Comparison of ENCODE assay signal across 12 cellular contexts in genomic region chr10:116608683-116609594, GRCh38. TPM values are rescaled to one million over a fixed set of nuclear protein-coding genes. Genes with fewer than 3 reads are reported as not detected.
DNase-seq lines count a peak whose midpoint lies in the region; ATAC-seq and TF ChIP-seq lines count a peak whose summit lies in the region.
"Had no signal": no experiment of that assay in that cellular context is flagged by ENCODE, and none has a peak within 500 bp of the region (broad histone marks: within the 10 kb centered on the region; RNA-seq: fewer than 3 reads in every experiment).

No MANE protein-coding gene starts in this region.

- H3K4ac ChIP-seq in mesendoderm (ENCODE audit: low read depth, low read length) = no peak overlapping the region

- H2BK120ac ChIP-seq in mesendoderm (ENCODE audit: low read depth, low read length) = no peak overlapping the region

- H3K79me1 ChIP-seq in mesendoderm (ENCODE audit: low read length) = no peaks in the 10 kb centered on the region

- H4K8ac ChIP-seq in mesendoderm (ENCODE audit: low read depth, low read length) = no peak overlapping the region

- H3K56ac ChIP-seq in mesendoderm (ENCODE audit: low read length) = peak overlapping the region; percentile 56

- H3K23ac ChIP-seq in mesendoderm (ENCODE audit: low read length) = no peak overlapping the region

- H3K36me3 Mint-ChIP-seq in type B pancreatic cell = no peaks in the 10 kb centered on the region
- H3K36me3 Mint-ChIP-seq: natural killer cell had no signal

- no peak overlapping the region for H2BK15ac ChIP-seq in mesendoderm (replicated peaks; ENCODE audit: low read depth)

- peaks cover 3% of the 10 kb centered on the region for H3K9me3 Mint-ChIP-seq in type B pancreatic cell

- peak overlapping the region; percentile 48 for H3K4me2 ChIP-seq in mesendoderm (ENCODE audit: low read length)

- H3K4me1 Mint-ChIP-seq in type B pancreatic cell (ENCODE audit: unreplicated experiment) = no peaks in the 10 kb centered on the region
- H3K4me1 Mint-ChIP-seq: natural killer cell had no signal

- WGBS in mesendoderm (ENCODE audit: extremely low coverage, insufficient coverage, low lambda C conversion rate) = no CpG with 5 or more reads among the region's 41 CpGs

- H3K4me1 ChIP-seq in mesendoderm (ENCODE audit: control insufficient read depth, low read depth, low read length) = no peaks in the 10 kb centered on the region

- H3K36me3 ChIP-seq in mesendoderm (ENCODE audit: control insufficient read depth, insufficient read depth, low read length) = no peaks in the 10 kb centered on the region

- no peak overlapping the region for H4K5ac ChIP-seq in mesendoderm (ENCODE audit: low read length)

- ATAC-seq in GM18502 (IDR thresholded peaks at IDR 0.05; ENCODE audit: poor library complexity, unreplicated experiment) = no peak
- ATAC-seq: natural killer cell had no signal

- TF ChIP-seq CTCF in epithelial cell of proximal tubule (conservative IDR thresholded peaks at IDR 0.05; ENCODE audit: low read depth, low read length) (no peak), type B pancreatic cell (conservative IDR thresholded peaks at IDR 0.05) (no peak)

- peak overlapping the region; percentile 84 for H3K4me3 Mint-ChIP-seq in type B pancreatic cell
- H3K4me3 Mint-ChIP-seq: natural killer cell had no signal

- H3K18ac ChIP-seq in mesendoderm (ENCODE audit: low read length) = no peak overlapping the region

- no peak overlapping the region for H2BK5ac ChIP-seq in mesendoderm (ENCODE audit: low read length)

- peak overlapping the region; percentile 51 for H3K9ac ChIP-seq in mesendoderm (ENCODE audit: low read length)

- peak; percentile 33 for DNase-seq in DMS53 (lab: John Stamatoyannopoulos, UW)
- no peak for DNase-seq in DMS53 treated with DMSO at 0.1 percent for 48 hours (lab: John Stamatoyannopoulos, UW; ENCODE audit: unreplicated experiment)
- DNase-seq in epithelial cell of proximal tubule (ENCODE audit: low read depth) = no peak
- DNase-seq in mesendoderm = no peak
- DNase-seq in type B pancreatic cell (ENCODE audit: extremely low spot score, unreplicated experiment) = no peak
- no peak for DNase-seq in NCI-H1436 treated with DMSO at 0.1 percent for 48 hours (lab: John Stamatoyannopoulos, UW)
- DNase-seq in ureter (ENCODE audit: low spot score) = no peak
- DNase-seq: natural killer cell, NCI-H187 had no signal

- H3K79me2 ChIP-seq in mesendoderm (ENCODE audit: control insufficient read depth, insufficient read depth, low read length) = no peaks in the 10 kb centered on the region

- H3K27me3 ChIP-seq in mesendoderm (ENCODE audit: insufficient read depth, low read length, poor library complexity) = no peaks in the 10 kb centered on the region

- no peak overlapping the region for H2AK5ac ChIP-seq in mesendoderm (ENCODE audit: low read length)

- H3K4me3 ChIP-seq in epithelial cell of proximal tubule (ENCODE audit: low read depth, low read length) (peak overlapping the region; percentile 53), mesendoderm (ENCODE audit: low read length) (no peak overlapping the region)

- H3K27ac ChIP-seq in mesendoderm (ENCODE audit: low read depth, low read length) = no peak overlapping the region
- H3K27ac ChIP-seq: 22Rv1 had no signal

- peaks cover 9% of the 10 kb centered on the region for H3K27me3 Mint-ChIP-seq in type B pancreatic cell

- H3K27ac Mint-ChIP-seq in type B pancreatic cell = no peak overlapping the region
- H3K27ac Mint-ChIP-seq: natural killer cell had no signal

RNA-seq across cellular contexts. Expression of gene PNLIPRP2, which starts 11.8 kb away (rescaled TPM):
- total RNA-seq in epithelial cell of proximal tubule = not detected in 2 replicates
- 0.18 TPM for polyA plus RNA-seq in mesendoderm (2013, experiment 1 of 2)
- polyA plus RNA-seq in mesendoderm (2013, experiment 2 of 2) = 0.22 TPM
- 0.69 and 1.2 TPM in 2 replicates for total RNA-seq in type B pancreatic cell (ENCODE audit: low replicate concordance)
- total RNA-seq in ureter = not detected
- total RNA-seq: glomerular endothelial cell, natural killer cell had no signal

RNA-seq across cellular contexts. Expression of gene PNLIPRP1, which starts 18.2 kb away (rescaled TPM):
- total RNA-seq in epithelial cell of proximal tubule = not detected in 2 replicates
- not detected for polyA plus RNA-seq in mesendoderm (2013, experiment 1 of 2)
- polyA plus RNA-seq in mesendoderm (2013, experiment 2 of 2) = not detected
- total RNA-seq in type B pancreatic cell (ENCODE audit: low replicate concordance) = not detected in 2 replicates
- not detected for total RNA-seq in ureter
- total RNA-seq: glomerular endothelial cell, natural killer cell had no signal
